In genomic region chr2:112923237-112923966, GRCh38 we compare ENCODE assay signal across 20 cellular contexts. TPM values are rescaled to one million over a fixed set of nuclear protein-coding genes. Genes with fewer than 3 reads are reported as not detected.
"Had no signal": no experiment of that assay in that cellular context is flagged by ENCODE, and none has a peak within 500 bp of the region (broad histone marks: within the 10 kb centered on the region; RNA-seq: fewer than 3 reads in every experiment).

No MANE protein-coding gene starts in this region.

- H3K27ac ChIP-seq: dorsolateral prefrontal cortex, esophagus muscularis mucosa, right atrium auricular region, skin epidermis, WERI-Rb-1 had no signal

- H3K4me1 ChIP-seq: esophagus muscularis mucosa, right atrium auricular region had no signal

- H3K27ac Mint-ChIP-seq: activated naive CD4-positive, alpha-beta T cell treated with anti-CD3 and anti-CD28 coated beads for 36 hours; activated T-helper 17 cell treated with anti-CD3 and anti-CD28 coated beads, Interleukin-2, amount 50 U/mL, for 72 hours; naive thymus-derived CD8-positive, alpha-beta T cell; type B pancreatic cell had no signal

- H3K36me3 ChIP-seq: esophagus muscularis mucosa, right atrium auricular region, WERI-Rb-1 had no signal

- H3K4me3 ChIP-seq: dorsolateral prefrontal cortex, esophagus muscularis mucosa, mucosa of descending colon, right atrium auricular region, skin epidermis had no signal

- H3K9me3 Mint-ChIP-seq: activated T-helper 17 cell treated with anti-CD3 and anti-CD28 coated beads, Interleukin-2, amount 50 U/mL, for 72 hours had no signal

- H3K4me3 Mint-ChIP-seq: activated naive CD4-positive, alpha-beta T cell treated with anti-CD3 and anti-CD28 coated beads for 36 hours; activated T-helper 17 cell treated with anti-CD3 and anti-CD28 coated beads, Interleukin-2, amount 50 U/mL, for 72 hours; naive thymus-derived CD8-positive, alpha-beta T cell; type B pancreatic cell had no signal

- H3K36me3 Mint-ChIP-seq: naive thymus-derived CD8-positive, alpha-beta T cell; type B pancreatic cell had no signal

- H3K27me3 ChIP-seq: esophagus muscularis mucosa, right atrium auricular region had no signal

- DNase-seq: activated CD4-positive, alpha-beta T cell treated with anti-CD3 and anti-CD28 coated beads for 48 hours; activated naive CD4-positive, alpha-beta T cell treated with anti-CD3 and anti-CD28 coated beads for 36 hours; activated T-cell treated with anti-CD3 and anti-CD28 coated beads for 4 hours; dorsolateral prefrontal cortex; head of caudate nucleus; mucosa of descending colon; naive thymus-derived CD8-positive, alpha-beta T cell; substantia nigra; SW 1271; T-helper 9 cell; WERI-Rb-1 had no signal

- H3K4me1 Mint-ChIP-seq: activated T-helper 17 cell treated with anti-CD3 and anti-CD28 coated beads, Interleukin-2, amount 50 U/mL, for 72 hours had no signal

- H3K9me3 ChIP-seq: esophagus muscularis mucosa, mucosa of descending colon had no signal

RNA-seq across cellular contexts. Expression of gene IL37, which starts 12.4 kb away (rescaled TPM):
- total RNA-seq: activated CD8-positive, alpha-beta memory T cell treated with anti-CD3 and anti-CD28 coated beads for 36 hours; activated naive CD4-positive, alpha-beta T cell treated with anti-CD3 and anti-CD28 coated beads for 36 hours; chondrocyte; dorsolateral prefrontal cortex; esophagus muscularis mucosa; left lobe of liver; naive thymus-derived CD8-positive, alpha-beta T cell; posterior vena cava; right atrium auricular region had no signal
- polyA plus RNA-seq: naive thymus-derived CD8-positive, alpha-beta T cell had no signal

RNA-seq across cellular contexts. Expression of gene IL36G, which starts 54.4 kb away (rescaled TPM):
- total RNA-seq: activated CD8-positive, alpha-beta memory T cell treated with anti-CD3 and anti-CD28 coated beads for 36 hours; activated naive CD4-positive, alpha-beta T cell treated with anti-CD3 and anti-CD28 coated beads for 36 hours; chondrocyte; esophagus muscularis mucosa; mucosa of descending colon; naive thymus-derived CD8-positive, alpha-beta T cell; posterior vena cava; right atrium auricular region had no signal
- polyA plus RNA-seq: naive thymus-derived CD8-positive, alpha-beta T cell had no signal
